Comparison of ENCODE assay signal across 6 cellular contexts in genomic region chr20:32729334-32729733, GRCh38. TPM values are rescaled to one million over a fixed set of nuclear protein-coding genes. Genes with fewer than 3 reads are reported as not detected.
"Had no signal": no experiment of that assay in that cellular context is flagged by ENCODE, and none has a peak within 500 bp of the region (broad histone marks: within the 10 kb centered on the region; RNA-seq: fewer than 3 reads in every experiment).

No MANE protein-coding gene starts in this region.

RNA-seq across cellular contexts. Expression of gene C20orf203, which starts 55.6 kb away (rescaled TPM):
- total RNA-seq: M059J, PC-3, Peyer's patch, Right ventricle myocardium superior, SJSA1 had no signal
- polyA plus RNA-seq: SK-N-SH had no signal
